In the genomic region with DNA sequence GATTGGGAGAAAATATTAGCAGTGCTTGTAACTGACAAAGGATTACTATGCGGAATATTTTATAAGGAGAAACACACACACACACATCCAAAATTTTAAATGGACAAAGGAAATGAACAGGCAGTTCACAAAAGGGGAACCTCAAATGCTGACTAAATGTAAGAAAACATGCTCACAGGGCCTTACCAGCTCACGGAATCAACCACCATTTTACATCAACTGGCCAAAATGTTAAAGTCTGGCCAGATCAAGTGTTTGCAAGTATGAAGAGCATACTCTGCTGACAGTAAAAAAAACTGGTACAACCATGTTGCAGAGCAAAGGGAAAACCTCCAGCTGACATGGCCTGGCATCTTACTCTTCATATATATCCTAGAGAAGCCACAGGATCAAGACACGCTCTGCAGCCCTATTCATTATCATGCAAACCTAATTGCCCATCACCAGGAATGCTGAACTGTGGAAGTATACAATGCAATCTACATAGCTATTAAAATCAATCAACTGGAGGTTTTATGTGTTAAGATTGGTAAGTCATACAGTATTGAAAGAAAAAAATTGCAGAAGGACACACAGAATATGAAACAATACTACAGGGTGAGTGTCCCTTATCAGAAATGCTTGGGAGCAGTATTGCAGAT, we compare ENCODE assay signal across 1 cellular context.
TF ChIP-seq lines count a peak whose summit lies in the region.

No MANE protein-coding gene starts in this region.

TF ChIP-seq in WTC11, 78 proteins besides CTCF, POLR2A, EP300 and RAD21 (continued from another document):
- TF ChIP-seq, protein P1, sequence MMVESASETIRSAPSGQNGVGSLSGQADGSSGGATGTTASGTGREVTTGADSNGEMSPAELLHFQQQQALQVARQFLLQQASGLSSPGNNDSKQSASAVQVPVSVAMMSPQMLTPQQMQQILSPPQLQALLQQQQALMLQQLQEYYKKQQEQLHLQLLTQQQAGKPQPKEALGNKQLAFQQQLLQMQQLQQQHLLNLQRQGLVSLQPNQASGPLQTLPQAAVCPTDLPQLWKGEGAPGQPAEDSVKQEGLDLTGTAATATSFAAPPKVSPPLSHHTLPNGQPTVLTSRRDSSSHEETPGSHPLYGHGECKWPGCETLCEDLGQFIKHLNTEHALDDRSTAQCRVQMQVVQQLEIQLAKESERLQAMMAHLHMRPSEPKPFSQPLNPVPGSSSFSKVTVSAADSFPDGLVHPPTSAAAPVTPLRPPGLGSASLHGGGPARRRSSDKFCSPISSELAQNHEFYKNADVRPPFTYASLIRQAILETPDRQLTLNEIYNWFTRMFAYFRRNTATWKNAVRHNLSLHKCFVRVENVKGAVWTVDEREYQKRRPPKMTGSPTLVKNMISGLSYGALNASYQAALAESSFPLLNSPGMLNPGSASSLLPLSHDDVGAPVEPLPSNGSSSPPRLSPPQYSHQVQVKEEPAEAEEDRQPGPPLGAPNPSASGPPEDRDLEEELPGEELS (CRISPR knock-in tag; IDR thresholded peaks at IDR 0.05): no peak
- TF ChIP-seq ZNF138 (CRISPR knock-in tag; conservative IDR thresholded peaks at IDR 0.05): no peak
- TF ChIP-seq SMAD4 (CRISPR knock-in tag; IDR thresholded peaks at IDR 0.05): no peak
- TF ChIP-seq ESRRA (CRISPR knock-in tag; IDR thresholded peaks at IDR 0.05; ENCODE audit: borderline replicate concordance): no peak
- no peak for TF ChIP-seq ZMAT4 (CRISPR knock-in tag; IDR thresholded peaks at IDR 0.05)
- no peak for TF ChIP-seq CBFB (CRISPR knock-in tag; IDR thresholded peaks at IDR 0.05; ENCODE audit: low read depth)
- TF ChIP-seq NR1H2 (CRISPR knock-in tag; IDR thresholded peaks at IDR 0.05): no peak
- TF ChIP-seq SMAD3 (CRISPR knock-in tag; IDR thresholded peaks at IDR 0.05; ENCODE audit: borderline replicate concordance): no peak
- TF ChIP-seq TEAD1 (CRISPR knock-in tag; IDR thresholded peaks at IDR 0.05): no peak
